13 cellular contexts compared by ENCODE assay signal in genomic region chr10:119501690-119502089, GRCh38. TPM values are rescaled to one million over a fixed set of nuclear protein-coding genes. Genes with fewer than 3 reads are reported as not detected.
A peak's percentile ranks its signal among the peaks of the same experiment; 100 is the strongest.
DNase-seq lines count a peak whose midpoint lies in the region; FAIRE-seq and TF ChIP-seq lines count a peak whose summit lies in the region.
"Had no signal": no experiment of that assay in that cellular context is flagged by ENCODE, and none has a peak within 500 bp of the region (broad histone marks: within the 10 kb centered on the region; RNA-seq: fewer than 3 reads in every experiment).

No MANE protein-coding gene starts in this region.

- peak overlapping the region; percentile 96 for H3K27ac Mint-ChIP-seq in T-helper 1 cell treated with Interleukin-12 subunit alpha and Interleukin-12 subunit beta and Interleukin-4 antibody, amounts not matched to agents 30 μg/mL and 1 μg/mL, for 36 hours

- H3K27ac ChIP-seq in BLaER1 treated with 17β-estradiol and CSF1 and Interleukin-3, amounts not matched to agents 10 nM and 100 nM = peak overlapping the region in 1 of 11 experiments; percentile 13; a peak in 1 of 22 replicates
- peak overlapping the region; percentile 82 for H3K27ac ChIP-seq in effector memory CD4-positive, alpha-beta T cell (ENCODE audit: insufficient read depth, low read length, poor library complexity, severe bottlenecking)
- no peak overlapping the region for H3K27ac ChIP-seq in dorsolateral prefrontal cortex
- H3K27ac ChIP-seq: cardiac muscle cell had no signal

- H3K9me3 Mint-ChIP-seq in T-helper 1 cell treated with Interleukin-12 subunit alpha and Interleukin-12 subunit beta and Interleukin-4 antibody, amounts not matched to agents 30 μg/mL and 1 μg/mL, for 36 hours = no peaks in the 10 kb centered on the region

- peaks cover 67% of the 10 kb centered on the region for H3K4me1 Mint-ChIP-seq in T-helper 1 cell treated with Interleukin-12 subunit alpha and Interleukin-12 subunit beta and Interleukin-4 antibody, amounts not matched to agents 30 μg/mL and 1 μg/mL, for 36 hours (ENCODE audit: low read depth)

- H3K4me1 ChIP-seq in BLaER1 treated with 17β-estradiol and CSF1 and Interleukin-3, amounts not matched to agents 10 nM and 100 nM = peaks cover 30 to 41% (median 33%) of the 10 kb centered on the region in 10 experiments
- peaks cover 67% of the 10 kb centered on the region for H3K4me1 ChIP-seq in effector memory CD4-positive, alpha-beta T cell (ENCODE audit: control insufficient read depth, insufficient read depth, low read length, poor library complexity, severe bottlenecking)

- no peaks in the 10 kb centered on the region for H3K9me3 ChIP-seq in BLaER1 treated with 17β-estradiol and CSF1 and Interleukin-3, amounts not matched to agents 10 nM and 100 nM (replicated peaks in 1 of 11)
- no peaks in the 10 kb centered on the region for H3K9me3 ChIP-seq in effector memory CD4-positive, alpha-beta T cell (ENCODE audit: control insufficient read depth, low read length)
- H3K9me3 ChIP-seq: mucosa of descending colon had no signal

- peaks cover 6 to 84% (median 19%) of the 10 kb centered on the region in 11 experiments; a peak in 11 of 22 replicates for H3K36me3 ChIP-seq in BLaER1 treated with 17β-estradiol and CSF1 and Interleukin-3, amounts not matched to agents 10 nM and 100 nM
- peaks cover 7% of the 10 kb centered on the region for H3K36me3 ChIP-seq in effector memory CD4-positive, alpha-beta T cell (ENCODE audit: control insufficient read depth, insufficient read depth, low read length)
- H3K36me3 ChIP-seq: cardiac muscle cell had no signal

- H3K27me3 ChIP-seq in BLaER1 treated with 17β-estradiol and CSF1 and Interleukin-3, amounts not matched to agents 10 nM and 100 nM = no peaks in the 10 kb centered on the region
- H3K27me3 ChIP-seq in effector memory CD4-positive, alpha-beta T cell (replicated peaks; ENCODE audit: control insufficient read depth, insufficient read depth, low read length, poor library complexity, severe bottlenecking) = no peaks in the 10 kb centered on the region
- peaks cover 0 to 10% (median 0%) of the 10 kb centered on the region in 45 donors for H3K27me3 ChIP-seq in dorsolateral prefrontal cortex
- H3K27me3 ChIP-seq: cardiac muscle cell had no signal

- peaks cover 0 to 21% (median 6%) of the 10 kb centered on the region in 11 experiments; a peak in 9 of 22 replicates for H4K20me1 ChIP-seq in BLaER1 treated with 17β-estradiol and CSF1 and Interleukin-3, amounts not matched to agents 10 nM and 100 nM

- intact Hi-C loops in dorsolateral prefrontal cortex (cut with DNase I) = no loop called here

- no peak for DNase-seq in GM18507 (ENCODE audit: extremely low spot score, insufficient read length, low read depth)
- DNase-seq in effector memory CD4-positive, alpha-beta T cell = no peak
- DNase-seq in amniotic stem cell (lab: John Stamatoyannopoulos, UW) = no peak
- DNase-seq in dorsolateral prefrontal cortex = no peak
- DNase-seq in NCI-H146 (lab: John Stamatoyannopoulos, UW) = no peak
- no peak for DNase-seq in NCI-H345 (lab: John Stamatoyannopoulos, UW)
- DNase-seq: EL, NCI-H1694 had no signal

- no peak for TF ChIP-seq CTCF in dorsolateral prefrontal cortex (IDR thresholded peaks at IDR 0.05 in 54 of 56, conservative IDR thresholded peaks at IDR 0.05 in 2 of 56; ENCODE audit: low read depth in 1 of 56, partially characterized antibody in 56 of 56)

- peak overlapping the region in 9 of 11 experiments; percentile 68 to 91 (median 84); a peak in 17 of 22 replicates for H3K4me2 ChIP-seq in BLaER1 treated with 17β-estradiol and CSF1 and Interleukin-3, amounts not matched to agents 10 nM and 100 nM

- peak; percentile 65 for FAIRE-seq in GM18507 (lab: Jason Lieb, UNC)
- FAIRE-seq: keratinocyte had no signal

- no peak overlapping the region for H3K9ac ChIP-seq in BLaER1 treated with 17β-estradiol and CSF1 and Interleukin-3, amounts not matched to agents 10 nM and 100 nM

- H3K36me3 Mint-ChIP-seq in T-helper 1 cell treated with Interleukin-12 subunit alpha and Interleukin-12 subunit beta and Interleukin-4 antibody, amounts not matched to agents 30 μg/mL and 1 μg/mL, for 36 hours (ENCODE audit: low read depth) = peaks cover 62% of the 10 kb centered on the region

- H3K4me3 ChIP-seq in BLaER1 treated with 17β-estradiol and CSF1 and Interleukin-3, amounts not matched to agents 10 nM and 100 nM = no peak overlapping the region
- H3K4me3 ChIP-seq in effector memory CD4-positive, alpha-beta T cell (ENCODE audit: insufficient read depth, low read depth, low read length, poor library complexity, severe bottlenecking) = peak overlapping the region; percentile 35
- no peak overlapping the region for H3K4me3 ChIP-seq in dorsolateral prefrontal cortex
- H3K4me3 ChIP-seq: cardiac muscle cell, mucosa of descending colon had no signal

- H3K27me3 Mint-ChIP-seq in T-helper 1 cell treated with Interleukin-12 subunit alpha and Interleukin-12 subunit beta and Interleukin-4 antibody, amounts not matched to agents 30 μg/mL and 1 μg/mL, for 36 hours (ENCODE audit: low read depth) = no peaks in the 10 kb centered on the region

- H3K4me3 Mint-ChIP-seq in T-helper 1 cell treated with Interleukin-12 subunit alpha and Interleukin-12 subunit beta and Interleukin-4 antibody, amounts not matched to agents 30 μg/mL and 1 μg/mL, for 36 hours = peak overlapping the region; percentile 75

RNA-seq across cellular contexts. Expression of gene RGS10, which starts 40.8 kb away (rescaled TPM):
- total RNA-seq in dorsolateral prefrontal cortex = 10 to 100 TPM in 44 of 120 experiments, 1 to 10 TPM in 76; 1.0 to 27.7 (median 8.8) TPM
